In genomic region chr9:124511891-124512805, GRCh38 we compare ENCODE assay signal across 20 cellular contexts. TPM values are rescaled to one million over a fixed set of nuclear protein-coding genes. Genes with fewer than 3 reads are reported as not detected.
DNase-seq lines count a peak whose midpoint lies in the region; ATAC-seq, FAIRE-seq and TF ChIP-seq lines count a peak whose summit lies in the region.
"Had no signal": no experiment of that assay in that cellular context is flagged by ENCODE, and none has a peak within 500 bp of the region (broad histone marks: within the 10 kb centered on the region; RNA-seq: fewer than 3 reads in every experiment).

No MANE protein-coding gene starts in this region.

- H3K9me3 ChIP-seq in SJSA1 (replicated peaks) (no peaks in the 10 kb centered on the region), neural progenitor cell (ENCODE audit: low read depth) (no peaks in the 10 kb centered on the region)
- H3K9me3 ChIP-seq: body of pancreas had no signal

- H3K36me3 Mint-ChIP-seq in endothelial cell (ENCODE audit: low read depth, unreplicated experiment), result peaks cover 11% of the 10 kb centered on the region
- peaks cover 7% of the 10 kb centered on the region for H3K36me3 Mint-ChIP-seq in neural progenitor cell
- H3K36me3 Mint-ChIP-seq: activated naive CD4-positive, alpha-beta T cell treated with anti-CD3 and anti-CD28 coated beads, Interleukin-2, amount 50 U/mL, for 24 hours; natural killer cell had no signal

- TF ChIP-seq CTCF in endothelial cell (IDR thresholded peaks at IDR 0.05; ENCODE audit: unreplicated experiment), result no peak
- no peak for TF ChIP-seq CTCF in neural progenitor cell (IDR thresholded peaks at IDR 0.05)

- FAIRE-seq in GM12891 (lab: Jason Lieb, UNC) (no peak), H54 (lab: Jason Lieb, UNC) (no peak)
- FAIRE-seq: HTR-8/SVneo had no signal

- H4K20me1 ChIP-seq in neural progenitor cell (ENCODE audit: low read depth), result peaks cover 7% of the 10 kb centered on the region

- DNase-seq in GM12891 (ENCODE audit: insufficient read length, low spot score) (peak; percentile 26), SJSA1 (ENCODE audit: low read depth in 1 of 2, low spot score in 2 of 2) (no peak), endothelial cell (ENCODE audit: low spot score) (no peak), neural progenitor cell (ENCODE audit: low spot score) (no peak), H54 (ENCODE audit: insufficient read length, low spot score) (no peak), NCI-H748 (lab: John Stamatoyannopoulos, UW; ENCODE audit: unreplicated experiment) (no peak), superior temporal gyrus (ENCODE audit: extremely low spot score) (no peak)
- DNase-seq: activated CD4-positive, alpha-beta T cell treated with anti-CD3 and anti-CD28 coated beads for 4 hours; body of pancreas; GM23248; natural killer cell; NCI-H2081; NCI-H526; stimulated activated CD4-positive, alpha-beta T cell treated with anti-CD3 and anti-CD28 coated beads, Interleukin-15, amount 100 ng/mL, for 24 hours had no signal

- H3K9ac ChIP-seq in neural progenitor cell, result no peak overlapping the region
- H3K9ac ChIP-seq: GM23248 had no signal

- H3K9me3 Mint-ChIP-seq in endothelial cell (ENCODE audit: unreplicated experiment) (no peaks in the 10 kb centered on the region), neural progenitor cell (no peaks in the 10 kb centered on the region)
- H3K9me3 Mint-ChIP-seq: activated naive CD4-positive, alpha-beta T cell treated with anti-CD3 and anti-CD28 coated beads, Interleukin-2, amount 50 U/mL, for 24 hours; natural killer cell had no signal

- no peaks in the 10 kb centered on the region for H3K36me3 ChIP-seq in SJSA1
- no peaks in the 10 kb centered on the region for H3K36me3 ChIP-seq in neural progenitor cell

- H3K4me2 ChIP-seq in neural progenitor cell, result no peak overlapping the region

- H3K27ac Mint-ChIP-seq in endothelial cell (ENCODE audit: unreplicated experiment) (peak overlapping the region; percentile 34), neural progenitor cell (peak overlapping the region; percentile 17)
- H3K27ac Mint-ChIP-seq: activated naive CD4-positive, alpha-beta T cell treated with anti-CD3 and anti-CD28 coated beads, Interleukin-2, amount 50 U/mL, for 24 hours; natural killer cell had no signal

- peaks cover 36% of the 10 kb centered on the region for H3K4me1 Mint-ChIP-seq in endothelial cell (ENCODE audit: unreplicated experiment)
- H3K4me1 Mint-ChIP-seq in neural progenitor cell, result peaks cover 36% of the 10 kb centered on the region
- H3K4me1 Mint-ChIP-seq: natural killer cell had no signal

- no peak for TF ChIP-seq POLR2A in GM12891 (IDR thresholded peaks at IDR 0.05; ENCODE audit: low read depth, low read length)
- no peak for TF ChIP-seq POLR2A in H54 (IDR thresholded peaks at IDR 0.05; ENCODE audit: low read depth, low read length)

- H2AFZ ChIP-seq in neural progenitor cell (replicated peaks), result no peak overlapping the region
- H2AFZ ChIP-seq: GM23248 had no signal

- H3K27me3 Mint-ChIP-seq in endothelial cell (ENCODE audit: unreplicated experiment), result peaks cover 7% of the 10 kb centered on the region
- peaks cover 8% of the 10 kb centered on the region for H3K27me3 Mint-ChIP-seq in neural progenitor cell (ENCODE audit: insufficient read depth, low read depth)

- no peak for ATAC-seq in HG03175 (IDR thresholded peaks at IDR 0.05; ENCODE audit: unreplicated experiment)
- ATAC-seq: body of pancreas had no signal

- H3K4me3 ChIP-seq in SJSA1 (no peak overlapping the region), neural progenitor cell (no peak overlapping the region)
- H3K4me3 ChIP-seq: body of pancreas, GM23248, lung had no signal

- H3K4me1 ChIP-seq in SJSA1 (replicated peaks) (peaks cover 26% of the 10 kb centered on the region), neural progenitor cell (peaks cover 21% of the 10 kb centered on the region)

- H3K27me3 ChIP-seq in SJSA1 (replicated peaks), result no peaks in the 10 kb centered on the region
- no peaks in the 10 kb centered on the region for H3K27me3 ChIP-seq in neural progenitor cell
- H3K27me3 ChIP-seq: body of pancreas had no signal

- peak overlapping the region; percentile 52 for H3K27ac ChIP-seq in SJSA1
- no peak overlapping the region for H3K27ac ChIP-seq in neural progenitor cell
- H3K27ac ChIP-seq: body of pancreas, GM23248 had no signal

- no peaks in the 10 kb centered on the region for H3K79me2 ChIP-seq in neural progenitor cell (ENCODE audit: low read depth)

- H3F3A ChIP-seq in neural progenitor cell (ENCODE audit: low read depth), result peaks cover 17% of the 10 kb centered on the region

- H3K4me3 Mint-ChIP-seq in endothelial cell (ENCODE audit: unreplicated experiment) (peak overlapping the region; percentile 27), neural progenitor cell (no peak overlapping the region)
- H3K4me3 Mint-ChIP-seq: activated naive CD4-positive, alpha-beta T cell treated with anti-CD3 and anti-CD28 coated beads, Interleukin-2, amount 50 U/mL, for 24 hours; natural killer cell had no signal

TF ChIP-seq in GM12891, 5 proteins besides CTCF, POLR2A, EP300 and RAD21:
- TF ChIP-seq TAF1 (IDR thresholded peaks at IDR 0.05; ENCODE audit: low read depth, low read length) (no peak), PAX5 (IDR thresholded peaks at IDR 0.05; ENCODE audit: insufficient read depth, low read length, severe bottlenecking) (no peak), POU2F2 (IDR thresholded peaks at IDR 0.05; ENCODE audit: low read depth, low read length) (no peak), POLR2AphosphoS5 (IDR thresholded peaks at IDR 0.05; ENCODE audit: low read depth, low read length) (no peak), SPI1 (IDR thresholded peaks at IDR 0.05; ENCODE audit: low read depth, low read length) (no peak)

RNA-seq across cellular contexts. Expression of gene NR5A1, which starts 4.9 kb away (rescaled TPM):
- 0.26 TPM for polyA plus RNA-seq in GM12891 (2012; ENCODE audit: low read depth, missing spikeins)
- total RNA-seq in SJSA1 (2014; rRNA removed; shearing (Covaris generic)), result not detected in 2 replicates
- 1.2 TPM for total RNA-seq in endothelial cell (ENCODE audit: unreplicated experiment)
- total RNA-seq in neural progenitor cell (ENCODE audit: low replicate concordance), result 1.0 and 3.3 TPM in 2 replicates
- total RNA-seq: body of pancreas; GM23248; natural killer cell; renal cortical epithelial cell; T-helper 1 cell treated with Interleukin-12 subunit alpha and Interleukin-12 subunit beta and Interleukin-4 antibody, amounts not matched to agents 30 ng/mL and 1 ng/mL, for 36 hours had no signal
- polyA plus RNA-seq: GM23248 had no signal
